Comparison of ENCODE assay signal across 7 cellular contexts in the genomic region with DNA sequence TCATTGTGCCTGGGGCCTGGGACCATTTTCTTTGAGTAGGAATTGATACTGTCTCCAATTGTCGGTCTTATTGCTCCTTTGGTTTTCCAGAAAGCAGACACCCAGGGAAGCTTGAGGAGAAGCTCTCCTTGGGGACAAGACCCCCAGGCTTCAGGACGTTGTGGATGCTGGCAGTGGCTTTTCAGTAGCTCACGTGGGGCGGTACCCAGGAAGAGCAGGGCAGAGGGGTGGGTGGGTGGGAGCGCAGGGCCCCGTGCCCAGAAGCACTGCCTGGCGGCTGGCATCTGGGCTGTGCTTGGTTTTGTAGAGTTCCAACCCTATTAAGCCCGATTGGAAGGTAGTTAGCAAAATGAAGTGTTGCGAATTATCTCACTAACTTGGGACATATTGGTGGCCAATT.
"Had no signal": no experiment of that assay in that cellular context is flagged by ENCODE, and none has a peak within 500 bp of the region (broad histone marks: within the 10 kb centered on the region; RNA-seq: fewer than 3 reads in every experiment).

No MANE protein-coding gene starts in this region.

- H3K9me3 Mint-ChIP-seq: GM23338, H9 had no signal

- H2AFZ ChIP-seq: GM23338 had no signal

- H3K4me3 ChIP-seq: GM23338 had no signal

- H3K27ac Mint-ChIP-seq: GM23338, H9 had no signal

- H3K4me3 Mint-ChIP-seq: GM23338, H9 had no signal

- FAIRE-seq: H1, H54, HTR-8/SVneo had no signal

- H3K4me2 ChIP-seq: GM23338 had no signal

- DNase-seq: H9, HCEC 1CT, IMR-90 had no signal
